ENCODE assay signal across 9 cellular contexts in the genomic region with DNA sequence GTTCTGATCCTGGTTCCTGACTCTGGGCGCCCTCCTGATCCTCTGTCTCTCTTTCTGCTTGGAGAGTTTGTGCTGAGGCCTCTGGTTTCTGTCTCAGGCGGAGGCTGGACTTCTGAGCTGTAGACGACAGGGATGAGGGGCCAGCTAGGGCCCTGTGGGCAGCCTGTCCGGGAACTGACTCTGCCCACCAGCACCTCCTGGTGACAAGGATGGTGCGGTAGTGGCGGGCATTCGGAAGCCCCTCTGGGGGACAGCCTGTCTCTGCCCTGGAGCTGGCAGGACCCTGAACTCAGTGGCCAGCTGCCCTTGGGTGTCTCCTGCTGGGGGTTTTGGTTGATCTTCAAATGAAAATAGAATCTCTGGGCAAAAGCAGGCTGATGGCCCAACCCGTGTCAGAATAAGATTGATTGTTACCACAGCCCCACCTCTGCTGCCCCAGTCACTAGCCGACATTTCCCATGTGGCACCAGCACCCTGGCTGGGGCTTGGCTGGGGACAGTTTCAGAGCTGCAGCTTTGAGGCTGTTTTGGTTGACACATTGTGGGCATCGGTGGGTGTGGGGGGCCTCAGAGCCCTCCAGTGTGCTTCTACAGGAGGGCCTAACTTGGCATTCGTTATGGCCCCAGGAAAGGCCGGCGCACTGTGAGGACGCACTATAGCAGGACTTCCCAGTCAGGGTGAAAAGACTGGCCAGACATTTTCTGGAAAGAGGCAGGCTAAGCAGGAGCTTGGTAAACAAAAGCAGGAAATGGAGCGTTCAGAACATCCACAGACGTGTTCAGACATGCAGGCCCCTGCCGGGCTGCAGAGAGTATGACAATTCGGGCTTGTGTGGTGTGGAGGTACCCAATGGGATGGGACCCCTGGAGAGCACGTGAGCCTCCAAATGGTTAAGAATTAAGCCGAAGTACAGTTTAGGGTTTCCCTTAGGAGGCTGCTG. TPM values are rescaled to one million over a fixed set of nuclear protein-coding genes. Genes with fewer than 3 reads are reported as not detected.
A peak's percentile ranks its signal among the peaks of the same experiment; 100 is the strongest.
DNase-seq lines count a peak whose midpoint lies in the region; ATAC-seq, FAIRE-seq and TF ChIP-seq lines count a peak whose summit lies in the region.
"Had no signal": no experiment of that assay in that cellular context is flagged by ENCODE, and none has a peak within 500 bp of the region (broad histone marks: within the 10 kb centered on the region; RNA-seq: fewer than 3 reads in every experiment).

No MANE protein-coding gene starts in this region.

- no peak for TF ChIP-seq POLR2A in adrenal gland (IDR thresholded peaks at IDR 0.05)
- TF ChIP-seq POLR2A in H54 (IDR thresholded peaks at IDR 0.05; ENCODE audit: low read depth, low read length): no peak

- no peaks in the 10 kb centered on the region for H3K36me3 ChIP-seq in adrenal gland (replicated peaks in 1 of 2)
- no peaks in the 10 kb centered on the region for H3K36me3 ChIP-seq in lower lobe of right lung
- H3K36me3 ChIP-seq in CD8-positive, alpha-beta T cell (ENCODE audit: insufficient read depth, low read length): no peaks in the 10 kb centered on the region

- no peaks in the 10 kb centered on the region for H3K27me3 Mint-ChIP-seq in CD8-positive, alpha-beta T cell (ENCODE audit: low read depth)
- H3K27me3 Mint-ChIP-seq: activated CD4-positive, alpha-beta T cell treated with anti-CD3 and anti-CD28 coated beads for 36 hours had no signal

- CTCF ChIA-PET in CD8-positive, alpha-beta T cell (lab: Charles Lee): no interaction called here

- H3K4me3 ChIP-seq in adrenal gland (no peak overlapping the region), lower lobe of right lung (no peak overlapping the region)
- no peak overlapping the region for H3K4me3 ChIP-seq in CD8-positive, alpha-beta T cell (ENCODE audit: low read depth, low read length)

- no peak for TF ChIP-seq CTCF in C4-2B (conservative IDR thresholded peaks at IDR 0.05)
- no peak for TF ChIP-seq CTCF in adrenal gland (IDR thresholded peaks at IDR 0.05)
- peak; percentile 32 for TF ChIP-seq CTCF in lower lobe of right lung (IDR thresholded peaks at IDR 0.05)
- no peak for TF ChIP-seq CTCF in CD8-positive, alpha-beta T cell (IDR thresholded peaks at IDR 0.05)

- H3K4me1 ChIP-seq in adrenal gland (replicated peaks in 1 of 2) (peaks cover 20 to 42% of the 10 kb centered on the region in 2 donors), lower lobe of right lung (peaks cover 5% of the 10 kb centered on the region)
- no peaks in the 10 kb centered on the region for H3K4me1 ChIP-seq in CD8-positive, alpha-beta T cell (ENCODE audit: insufficient read depth, low read length)

- no peaks in the 10 kb centered on the region for H3K36me3 Mint-ChIP-seq in CD8-positive, alpha-beta T cell

- ATAC-seq in lower lobe of right lung: peak; percentile 16 to 25
- no peak for ATAC-seq in sciatic nerve
- no peak for ATAC-seq in CD8-positive, alpha-beta T cell
- no peak for ATAC-seq in GM21515 (IDR thresholded peaks at IDR 0.05; ENCODE audit: unreplicated experiment)
- ATAC-seq: activated CD4-positive, alpha-beta T cell treated with anti-CD3 and anti-CD28 coated beads for 36 hours had no signal

- POLR2A ChIA-PET in CD8-positive, alpha-beta T cell (lab: Charles Lee): no interaction called here

- no peak for FAIRE-seq in H54 (lab: Jason Lieb, UNC)

- intact Hi-C loops in adrenal gland (cut with DNase I) (no loop called here), lower lobe of right lung (cut with DNase I) (no loop called here), sciatic nerve (cut with DNase I) (no loop called here)
- intact Hi-C loops in CD8-positive, alpha-beta T cell (cut with DNase I, micrococcal nuclease): no loop called here

- H3K4me3 Mint-ChIP-seq in CD8-positive, alpha-beta T cell: no peak overlapping the region
- H3K4me3 Mint-ChIP-seq: activated CD4-positive, alpha-beta T cell treated with anti-CD3 and anti-CD28 coated beads for 36 hours had no signal

- DNase-seq in NCI-H1417 (lab: John Stamatoyannopoulos, UW): peak; percentile 83 to 97 (median 92)
- DNase-seq in adrenal gland: no peak
- DNase-seq in lower lobe of right lung: no peak
- no peak for DNase-seq in sciatic nerve (ENCODE audit: low spot score)
- DNase-seq in CD8-positive, alpha-beta T cell: no peak
- DNase-seq in H54 (ENCODE audit: insufficient read length, low spot score): no peak
- DNase-seq: activated CD4-positive, alpha-beta T cell treated with anti-CD3 and anti-CD28 coated beads for 36 hours had no signal

- H3K27me3 ChIP-seq in adrenal gland (no peaks in the 10 kb centered on the region), lower lobe of right lung (ENCODE audit: low read depth) (no peaks in the 10 kb centered on the region)
- H3K27me3 ChIP-seq in CD8-positive, alpha-beta T cell (ENCODE audit: insufficient read depth, low read length): no peaks in the 10 kb centered on the region

- no peaks in the 10 kb centered on the region for H3K4me1 Mint-ChIP-seq in CD8-positive, alpha-beta T cell (ENCODE audit: low read depth)
- H3K4me1 Mint-ChIP-seq: activated CD4-positive, alpha-beta T cell treated with anti-CD3 and anti-CD28 coated beads for 36 hours had no signal

- H3K27ac ChIP-seq in C4-2B (peak overlapping the region; percentile 14), adrenal gland (peak overlapping the region in 3 of 5 donors; percentile 47 to 59 (median 54)), lower lobe of right lung (peak overlapping the region; percentile 77)
- H3K27ac ChIP-seq in CD8-positive, alpha-beta T cell (ENCODE audit: low read depth, low read length): no peak overlapping the region

- no peak overlapping the region for H3K27ac Mint-ChIP-seq in CD8-positive, alpha-beta T cell
- H3K27ac Mint-ChIP-seq: activated CD4-positive, alpha-beta T cell treated with anti-CD3 and anti-CD28 coated beads for 36 hours had no signal

- H3K9me3 Mint-ChIP-seq in CD8-positive, alpha-beta T cell: no peaks in the 10 kb centered on the region

- 69 to 81% (median 73%) methylated on average over 13 to 20 of the region's 20 CpGs for WGBS in adrenal gland, 4 donors

- H3K9me3 ChIP-seq in adrenal gland (replicated peaks in 1 of 3) (no peaks in the 10 kb centered on the region), lower lobe of right lung (no peaks in the 10 kb centered on the region)
- no peaks in the 10 kb centered on the region for H3K9me3 ChIP-seq in CD8-positive, alpha-beta T cell (ENCODE audit: low read length)

RNA-seq across cellular contexts. Expression of a gene that starts 16.1 kb away (rescaled TPM):
- total RNA-seq in adrenal gland: 10 to 100 TPM in 1 of 8 donors, 1 to 10 TPM in 6, under 1 TPM in 1; 0.95 to 14.6 (median 6.3) TPM
- polyA plus RNA-seq in adrenal gland: 1 to 10 TPM; 1.8 to 8.8 (median 2.5) TPM
- total RNA-seq in lower lobe of right lung: 3.0 TPM
- 0.13 TPM for total RNA-seq in sciatic nerve
- total RNA-seq in CD8-positive, alpha-beta T cell: not detected
- total RNA-seq: activated CD4-positive, alpha-beta T cell treated with anti-CD3 and anti-CD28 coated beads for 36 hours had no signal

RNA-seq across cellular contexts. Expression of a gene that starts 57.4 kb away (rescaled TPM):
- total RNA-seq in adrenal gland (10 to 100 TPM in 2 of 8 donors, 1 to 10 TPM in 6; 1.3 to 13.5 (median 8.4) TPM), lower lobe of right lung (257 TPM), sciatic nerve (4.0 TPM)
- 10 to 100 TPM in 2 of 3 donors, 1 to 10 TPM in 1; 2.1 to 34.8 (median 12.1) TPM for polyA plus RNA-seq in adrenal gland
- total RNA-seq in CD8-positive, alpha-beta T cell: not detected

Comparison
In these comparisons a context has a peak if more than half of its experiments do, and no peak if none do; other contexts are left out.
1. DNase-seq: peak in NCI-H1417 (3 of 3); none in adrenal gland (0 of 7), lower lobe of right lung (single experiment), sciatic nerve (single experiment), CD8-positive, alpha-beta T cell (0 of 7) and H54 (single experiment).
2. ATAC-seq: peak in lower lobe of right lung (2 of 2); none in sciatic nerve (single experiment), CD8-positive, alpha-beta T cell (single experiment) and GM21515 (single experiment).
3. RNA of a gene that starts 57.4 kb away (total RNA-seq): 257 TPM in lower lobe of right lung (single experiment); 1.3 to 13.5 TPM in adrenal gland, 4.0 TPM in sciatic nerve (single experiment) and not detected in CD8-positive, alpha-beta T cell; every median in the first group is over 10 times any median in the second.